8 cellular contexts compared by ENCODE assay signal in genomic region chr17:17204041-17204591, GRCh38. TPM values are rescaled to one million over a fixed set of nuclear protein-coding genes. Genes with fewer than 3 reads are reported as not detected.
DNase-seq lines count a peak whose midpoint lies in the region; ATAC-seq and TF ChIP-seq lines count a peak whose summit lies in the region.

No MANE protein-coding gene starts in this region.

- H3K36me3 ChIP-seq in SK-N-SH (replicated peaks in 1 of 2; ENCODE audit: control insufficient read depth in 1 of 2, insufficient read depth in 2 of 2, low read length in 1 of 2) (peaks cover 0 to 2% of the 10 kb centered on the region in 2 experiments), right atrium auricular region (no peaks in the 10 kb centered on the region)

- no peaks in the 10 kb centered on the region for H3K9me3 Mint-ChIP-seq in activated CD8-positive, alpha-beta T cell treated with anti-CD3 and anti-CD28 coated beads, Interleukin-2, amount 10 ng/mL, durations not matched to agents 7 days and 5 days (ENCODE audit: insufficient read depth)
- no peaks in the 10 kb centered on the region for H3K9me3 Mint-ChIP-seq in stimulated activated naive CD8-positive, alpha-beta T cell treated with anti-CD3 and anti-CD28 coated beads, Interleukin-15, Interleukin-2, amounts not matched to agents 100 ng/mL and 50 ng/mL, for 24 hours

- H3F3A ChIP-seq in SK-N-SH (replicated peaks; ENCODE audit: insufficient read depth), result peaks cover 17% of the 10 kb centered on the region

- H3K27ac Mint-ChIP-seq in activated CD8-positive, alpha-beta T cell treated with anti-CD3 and anti-CD28 coated beads, Interleukin-2, amount 10 ng/mL, durations not matched to agents 7 days and 5 days, result peak overlapping the region; percentile 57
- peak overlapping the region; percentile 98 for H3K27ac Mint-ChIP-seq in stimulated activated naive CD8-positive, alpha-beta T cell treated with anti-CD3 and anti-CD28 coated beads, Interleukin-15, Interleukin-2, amounts not matched to agents 100 ng/mL and 50 ng/mL, for 24 hours

- H3K4me3 ChIP-seq in SK-N-SH (ENCODE audit: low read depth in 2 of 2, low read length in 1 of 2), result no peak overlapping the region
- no peak overlapping the region for H3K4me3 ChIP-seq in right atrium auricular region

- no peaks in the 10 kb centered on the region for H4K20me1 ChIP-seq in SK-N-SH (ENCODE audit: insufficient read depth)

- H2AFZ ChIP-seq in SK-N-SH (ENCODE audit: low read depth), result no peak overlapping the region

- H3K4me1 Mint-ChIP-seq in activated CD8-positive, alpha-beta T cell treated with anti-CD3 and anti-CD28 coated beads, Interleukin-2, amount 10 ng/mL, durations not matched to agents 7 days and 5 days (ENCODE audit: low read depth), result peaks cover 33% of the 10 kb centered on the region
- H3K4me1 Mint-ChIP-seq in stimulated activated naive CD8-positive, alpha-beta T cell treated with anti-CD3 and anti-CD28 coated beads, Interleukin-15, Interleukin-2, amounts not matched to agents 100 ng/mL and 50 ng/mL, for 24 hours (ENCODE audit: low read depth), result peaks cover 22% of the 10 kb centered on the region

- no peaks in the 10 kb centered on the region for H3K9me3 ChIP-seq in SK-N-SH
- no peaks in the 10 kb centered on the region for H3K9me3 ChIP-seq in right atrium auricular region

- no peak for TF ChIP-seq RAD21 in SK-N-SH (IDR thresholded peaks at IDR 0.05; ENCODE audit: low read length)

- no peaks in the 10 kb centered on the region for H3K27me3 Mint-ChIP-seq in activated CD8-positive, alpha-beta T cell treated with anti-CD3 and anti-CD28 coated beads, Interleukin-2, amount 10 ng/mL, durations not matched to agents 7 days and 5 days (ENCODE audit: low read depth)
- no peaks in the 10 kb centered on the region for H3K27me3 Mint-ChIP-seq in stimulated activated naive CD8-positive, alpha-beta T cell treated with anti-CD3 and anti-CD28 coated beads, Interleukin-15, Interleukin-2, amounts not matched to agents 100 ng/mL and 50 ng/mL, for 24 hours

- DNase-seq in SK-N-SH, result no peak
- DNase-seq in activated CD8-positive, alpha-beta T cell treated with anti-CD3 and anti-CD28 coated beads, Interleukin-2, amount 10 ng/mL, durations not matched to agents 7 days and 5 days, result no peak
- DNase-seq in right atrium auricular region (ENCODE audit: low spot score), result no peak
- no peak for DNase-seq in NCI-H128 (lab: John Stamatoyannopoulos, UW; ENCODE audit: unreplicated experiment)
- no peak for DNase-seq in NCI-H524 (lab: John Stamatoyannopoulos, UW)

- H3K9ac ChIP-seq in SK-N-SH, result no peak overlapping the region

- WGBS in SK-N-SH (ENCODE audit: low lambda C conversion rate), result 93% methylated on average over 14 of the region's 15 CpGs

- no peaks in the 10 kb centered on the region for H3K9me2 ChIP-seq in SK-N-SH

- H3K4me2 ChIP-seq in SK-N-SH, result peak overlapping the region; percentile 99; the same call in 1 of the 2 replicates

- peaks cover 20 to 29% of the 10 kb centered on the region in 2 experiments; a peak in 3 of 4 replicates for H3K4me1 ChIP-seq in SK-N-SH (ENCODE audit: control insufficient read depth in 1 of 2, insufficient read depth in 2 of 2, low read depth in 1 of 2, low read length in 1 of 2)
- H3K4me1 ChIP-seq in right atrium auricular region, result peaks cover 0 to 57% of the 10 kb centered on the region in 2 donors

- TF ChIP-seq CTCF in SK-N-SH (IDR thresholded peaks at IDR 0.05) (no peak), right atrium auricular region (IDR thresholded peaks at IDR 0.05) (no peak)

- H3K27me3 ChIP-seq in SK-N-SH (ENCODE audit: insufficient read depth) (no peaks in the 10 kb centered on the region), right atrium auricular region (no peaks in the 10 kb centered on the region)

- H3K27ac ChIP-seq in SK-N-SH (ENCODE audit: low read depth in 2 of 2, low read length in 1 of 2) (no peak overlapping the region), right atrium auricular region (peak overlapping the region; percentile 11 to 56)

- H3K4me3 Mint-ChIP-seq in activated CD8-positive, alpha-beta T cell treated with anti-CD3 and anti-CD28 coated beads, Interleukin-2, amount 10 ng/mL, durations not matched to agents 7 days and 5 days, result peak overlapping the region; percentile 89
- H3K4me3 Mint-ChIP-seq in stimulated activated naive CD8-positive, alpha-beta T cell treated with anti-CD3 and anti-CD28 coated beads, Interleukin-15, Interleukin-2, amounts not matched to agents 100 ng/mL and 50 ng/mL, for 24 hours, result peak overlapping the region; percentile 88

- TF ChIP-seq EP300 in SK-N-SH (IDR thresholded peaks at IDR 0.05; ENCODE audit: borderline replicate concordance in 1 of 2, low read depth in 1 of 2, low read length in 1 of 2), result no peak

- CTCF ChIA-PET in SK-N-SH (lab: Yijun Ruan, JAX), result interaction anchor here (0.6 kb wide), 1 partner anchor 346 kb away, joined by 3 read pairs; no protein-coding TSS in a partner anchor
- CTCF ChIA-PET in activated CD8-positive, alpha-beta T cell treated with anti-CD3 and anti-CD28 coated beads, Interleukin-2, amount 10 ng/mL, durations not matched to agents 7 days and 5 days (lab: Charles Lee), result no interaction called here

- POLR2A ChIA-PET in SK-N-SH (lab: Yijun Ruan, JAX), result no interaction called here
- POLR2A ChIA-PET in activated CD8-positive, alpha-beta T cell treated with anti-CD3 and anti-CD28 coated beads, Interleukin-2, amount 10 ng/mL, durations not matched to agents 7 days and 5 days (lab: Charles Lee), result interaction anchor here (0.7 to 1.2 kb wide), 4 partner anchors 20 to 25 kb away, joined by 3 to 4 read pairs (median 4); no protein-coding TSS in a partner anchor

- H3K36me3 Mint-ChIP-seq in activated CD8-positive, alpha-beta T cell treated with anti-CD3 and anti-CD28 coated beads, Interleukin-2, amount 10 ng/mL, durations not matched to agents 7 days and 5 days (ENCODE audit: low read depth), result peaks cover 20% of the 10 kb centered on the region
- H3K36me3 Mint-ChIP-seq in stimulated activated naive CD8-positive, alpha-beta T cell treated with anti-CD3 and anti-CD28 coated beads, Interleukin-15, Interleukin-2, amounts not matched to agents 100 ng/mL and 50 ng/mL, for 24 hours (ENCODE audit: low read depth), result peaks cover 37% of the 10 kb centered on the region

- peaks cover 12% of the 10 kb centered on the region; the same call in 1 of the 2 replicates for H3K79me2 ChIP-seq in SK-N-SH (ENCODE audit: insufficient read depth)

- ATAC-seq in SK-N-SH treated with all-trans-retinoic acid at 6 μM for 48 hours, result no peak
- no peak for ATAC-seq in activated CD8-positive, alpha-beta T cell treated with anti-CD3 and anti-CD28 coated beads, Interleukin-2, amount 10 ng/mL, durations not matched to agents 7 days and 5 days
- ATAC-seq in HG02938 (IDR thresholded peaks at IDR 0.05; ENCODE audit: unreplicated experiment), result no peak

TF ChIP-seq in SK-N-SH, 30 proteins besides CTCF, POLR2A, EP300 and RAD21 (continues in another document):
- TF ChIP-seq EZH2phosphoT487 (IDR thresholded peaks at IDR 0.05; ENCODE audit: borderline replicate concordance, low read depth) (no peak), POLR2AphosphoS5 (IDR thresholded peaks at IDR 0.05; ENCODE audit: low read depth, low read length) (no peak), SIN3A (IDR thresholded peaks at IDR 0.05; ENCODE audit: borderline replicate concordance, low read depth, low read length) (no peak), RFX5 (IDR thresholded peaks at IDR 0.05; ENCODE audit: low read length) (no peak), FOXM1 (IDR thresholded peaks at IDR 0.05; ENCODE audit: low read depth) (no peak), CHD2 (IDR thresholded peaks at IDR 0.05; ENCODE audit: low read length, partially characterized antibody) (no peak), USF2 (IDR thresholded peaks at IDR 0.05; ENCODE audit: borderline replicate concordance, low read depth, low read length) (no peak)

TF ChIP-seq in SK-N-SH treated with all-trans-retinoic acid at 6 μM for 48 hours, 23 proteins besides CTCF, POLR2A, EP300 and RAD21 (continues in another document):
- TF ChIP-seq TSHZ2 (CRISPR knock-in tag; IDR thresholded peaks at IDR 0.05), result no peak
- no peak for TF ChIP-seq ZNF70 (CRISPR knock-in tag; IDR thresholded peaks at IDR 0.05)
- TF ChIP-seq BACH2 (CRISPR knock-in tag; IDR thresholded peaks at IDR 0.05; ENCODE audit: borderline replicate concordance), result no peak
- no peak for TF ChIP-seq ZFP3 (CRISPR knock-in tag; IDR thresholded peaks at IDR 0.05)

RNA-seq across cellular contexts. Expression of gene PLD6, which starts 2.0 kb away (rescaled TPM):
- 3.7 and 4.5 TPM in 2 replicates for polyA plus RNA-seq in SK-N-SH (2012; rRNA removed)
- polyA plus RNA-seq in SK-N-SH (2012; cell fraction: cytosol; rRNA removed), result 4.3 and 4.9 TPM in 2 replicates
- 3.8 and 6.5 TPM in 2 replicates for polyA plus RNA-seq in SK-N-SH (2012; cell fraction: nucleus; rRNA removed)
- 1 to 10 TPM; 3.8 to 4.2 TPM for total RNA-seq in activated CD8-positive, alpha-beta T cell treated with anti-CD3 and anti-CD28 coated beads, Interleukin-2, amount 10 ng/mL, durations not matched to agents 7 days and 5 days
- total RNA-seq in right atrium auricular region, result 1 to 10 TPM; 3.1 to 6.8 TPM

RNA-seq across cellular contexts. Expression of gene FLCN, which starts 32.9 kb away (rescaled TPM):
- polyA plus RNA-seq in SK-N-SH (2012; rRNA removed), result 14.6 and 18.0 TPM in 2 replicates
- 3.8 and 5.7 TPM in 2 replicates for polyA plus RNA-seq in SK-N-SH (2012; cell fraction: cytosol; rRNA removed)
- polyA plus RNA-seq in SK-N-SH (2012; cell fraction: nucleus; rRNA removed), result 83.5 and 87.5 TPM in 2 replicates
- 10 to 100 TPM; 37.0 to 37.4 TPM for total RNA-seq in activated CD8-positive, alpha-beta T cell treated with anti-CD3 and anti-CD28 coated beads, Interleukin-2, amount 10 ng/mL, durations not matched to agents 7 days and 5 days
- 10 to 100 TPM; 22.7 to 23.7 TPM for total RNA-seq in right atrium auricular region

Comparison
In these comparisons a context has a peak if more than half of its experiments do, and no peak if none do; other contexts are left out.
1. H3K27ac ChIP-seq: peak in right atrium auricular region (2 of 2); none in SK-N-SH (0 of 2).